ENCODE assay signal across 26 cellular contexts in genomic region chr5:1554410-1554967, GRCh38. TPM values are rescaled to one million over a fixed set of nuclear protein-coding genes. Genes with fewer than 3 reads are reported as not detected.
DNase-seq lines count a peak whose midpoint lies in the region; ATAC-seq, FAIRE-seq and TF ChIP-seq lines count a peak whose summit lies in the region.
"Had no signal": no experiment of that assay in that cellular context is flagged by ENCODE, and none has a peak within 500 bp of the region (broad histone marks: within the 10 kb centered on the region; RNA-seq: fewer than 3 reads in every experiment).

No MANE protein-coding gene starts in this region.

- TF ChIP-seq RAD21 in HepG2 (CRISPR knock-in tag; IDR thresholded peaks at IDR 0.05) = no peak

- no peak overlapping the region for H3K18ac ChIP-seq in neuronal stem cell (ENCODE audit: low read length)

- ATAC-seq in HepG2 (no peak), right lobe of liver (no peak), HG03039 (IDR thresholded peaks at IDR 0.05; ENCODE audit: unreplicated experiment) (no peak)
- ATAC-seq: left ventricle myocardium superior had no signal

- no peak overlapping the region for H2BK120ac ChIP-seq in neuronal stem cell (ENCODE audit: low read depth, low read length)

- peaks cover 67% of the 10 kb centered on the region for H3K4me1 ChIP-seq in HepG2 (ENCODE audit: insufficient read depth, low read length)
- H3K4me1 ChIP-seq in right lobe of liver = no peaks in the 10 kb centered on the region
- peaks cover 2 to 13% of the 10 kb centered on the region in 2 donors for H3K4me1 ChIP-seq in neuronal stem cell (ENCODE audit: control insufficient read depth in 2 of 2, insufficient read depth in 1 of 2, low read depth in 1 of 2, low read length in 2 of 2)
- peaks cover 9% of the 10 kb centered on the region for H3K4me1 ChIP-seq in left ventricle myocardium inferior

- no peaks in the 10 kb centered on the region for H3K9me3 Mint-ChIP-seq in brain
- H3K9me3 Mint-ChIP-seq: immature natural killer cell, neural progenitor cell had no signal

- H4K20me1 ChIP-seq in HepG2 (ENCODE audit: insufficient read depth, low read length) = no peaks in the 10 kb centered on the region

- TF ChIP-seq CTCF in HepG2 (CRISPR knock-in tag; IDR thresholded peaks at IDR 0.05) (no peak), right lobe of liver (IDR thresholded peaks at IDR 0.05) (no peak), brain (conservative IDR thresholded peaks at IDR 0.05) (no peak), left ventricle myocardium inferior (IDR thresholded peaks at IDR 0.05; ENCODE audit: borderline replicate concordance) (no peak)

- peak overlapping the region in 4 of 5 experiments; percentile 47 to 90 (median 71) for H3K27ac Mint-ChIP-seq in brain
- H3K27ac Mint-ChIP-seq: immature natural killer cell had no signal

- no peak overlapping the region for H4K91ac ChIP-seq in neuronal stem cell (ENCODE audit: low read depth, low read length, poor library complexity)

- 98% methylated on average over 7 of the region's 11 CpGs for WGBS in HepG2 (ENCODE audit: low lambda C conversion rate)
- WGBS in right lobe of liver (ENCODE audit: insufficient coverage, low coverage, low lambda C conversion rate, missing lambda C conversion rate) = 83% methylated on average over 5 of the region's 11 CpGs
- WGBS in neuronal stem cell (ENCODE audit: extremely low coverage in 2 of 2, insufficient read length in 2 of 2, insufficient replicate concordance in 1 of 2), 2 donors = no CpG with 5 or more reads among the region's 11 CpGs

- H3K14ac ChIP-seq in neuronal stem cell (ENCODE audit: low read length) = no peak overlapping the region

- POLR2A ChIA-PET in HepG2 (lab: Yijun Ruan, JAX) = interaction anchor here (1.0 to 2.7 kb wide), 8 partner anchors 11 to 1283 kb away, joined by 3 to 68 read pairs (median 8); partner anchors contain the start of genes LPCAT1 and PDCD6

- H3K4me3 ChIP-seq in HepG2 (replicated peaks in 1 of 3; ENCODE audit: insufficient read depth in 1 of 3, low read depth in 2 of 3, low read length in 3 of 3) (no peak overlapping the region), right lobe of liver (no peak overlapping the region), neuronal stem cell (ENCODE audit: low read length in 2 of 2) (no peak overlapping the region), left ventricle myocardium inferior (no peak overlapping the region)
- H3K4me3 ChIP-seq: adrenal gland, esophagus squamous epithelium, GM12878, hepatocyte, neural progenitor cell, SJCRH30, skin epidermis had no signal

- H3K79me2 ChIP-seq in HepG2 (ENCODE audit: insufficient read depth, low read length) = no peaks in the 10 kb centered on the region
- H3K79me2 ChIP-seq: hepatocyte had no signal

- CTCF ChIA-PET in HepG2 (lab: Yijun Ruan, JAX; ENCODE audit: low intra/inter-chr PET ratio, low total read pairs) = interaction anchor here (1.4 kb wide), 1 partner anchor 10 kb away, joined by 3 read pairs; no protein-coding TSS in a partner anchor

- H2BK12ac ChIP-seq in neuronal stem cell (ENCODE audit: low read length) = no peak overlapping the region

- H3K36me3 ChIP-seq in HepG2 (replicated peaks in 1 of 2; ENCODE audit: control insufficient read depth in 1 of 2, insufficient read depth in 2 of 2, low read length in 2 of 2) (no peaks in the 10 kb centered on the region), right lobe of liver (no peaks in the 10 kb centered on the region), neuronal stem cell (replicated peaks in 1 of 2; ENCODE audit: control insufficient read depth in 2 of 2, insufficient read depth in 2 of 2, low read length in 2 of 2) (no peaks in the 10 kb centered on the region), left ventricle myocardium inferior (no peaks in the 10 kb centered on the region)
- H3K36me3 ChIP-seq: adrenal gland, esophagus squamous epithelium, neural progenitor cell, SJCRH30 had no signal

- H2BK15ac ChIP-seq in neuronal stem cell (ENCODE audit: low read length) = peak overlapping the region; percentile 99

- H3K27me3 Mint-ChIP-seq in brain = peaks cover 7% of the 10 kb centered on the region

- in situ Hi-C loops in HepG2 (cut with HindIII; ENCODE audit: extremely low pct_ligation_motif_present, low pct_unique_long_range_greater_than_20kb) = no loop called here

- TF ChIP-seq EP300 in HepG2 (IDR thresholded peaks at IDR 0.05; ENCODE audit: low read depth in 2 of 2, low read length in 2 of 2) (no peak), HepG2 (CRISPR knock-in tag; IDR thresholded peaks at IDR 0.05; ENCODE audit: borderline replicate concordance) (no peak)

- no peaks in the 10 kb centered on the region for H3K36me3 Mint-ChIP-seq in brain
- H3K36me3 Mint-ChIP-seq: immature natural killer cell, neural progenitor cell had no signal

- no peak overlapping the region for H3K23ac ChIP-seq in neuronal stem cell (ENCODE audit: low read depth, low read length, poor library complexity)

- no peak overlapping the region for H3K4me2 ChIP-seq in HepG2 (ENCODE audit: low read depth, low read length)
- H3K4me2 ChIP-seq in neuronal stem cell (ENCODE audit: insufficient read depth, low read length, poor library complexity, severe bottlenecking) = no peak overlapping the region
- H3K4me2 ChIP-seq: hepatocyte, neural progenitor cell had no signal

- peaks cover 49% of the 10 kb centered on the region for H3K4me1 Mint-ChIP-seq in brain

- peaks cover 1% of the 10 kb centered on the region for H3K79me1 ChIP-seq in neuronal stem cell (ENCODE audit: low read depth, low read length)

- no TSS peak for BruUV-seq in HepG2 (replicated peaks; lab: Mats Ljungman, UMichigan)

- no peak overlapping the region for H2AK5ac ChIP-seq in neuronal stem cell (ENCODE audit: low read depth, low read length)

- H3K9me3 ChIP-seq in HepG2 (ENCODE audit: low read length) (no peaks in the 10 kb centered on the region), right lobe of liver (no peaks in the 10 kb centered on the region), neuronal stem cell (replicated peaks in 1 of 2; ENCODE audit: control insufficient read depth in 2 of 2, insufficient read depth in 1 of 2, low read depth in 1 of 2, low read length in 2 of 2) (no peaks in the 10 kb centered on the region), left ventricle myocardium inferior (replicated peaks) (no peaks in the 10 kb centered on the region)
- H3K9me3 ChIP-seq: adrenal gland, esophagus squamous epithelium, SJCRH30 had no signal

- H2BK5ac ChIP-seq in neuronal stem cell (ENCODE audit: low read length) = peak overlapping the region; percentile 10

- peak overlapping the region; percentile 60 for H3K27ac ChIP-seq in HepG2 (ENCODE audit: extremely low read length, insufficient read depth, low read length)
- no peak overlapping the region for H3K27ac ChIP-seq in right lobe of liver
- no peak overlapping the region for H3K27ac ChIP-seq in neuronal stem cell (replicated peaks; ENCODE audit: low read length)
- no peak overlapping the region for H3K27ac ChIP-seq in left ventricle myocardium inferior (replicated peaks)
- H3K27ac ChIP-seq: adrenal gland, esophagus squamous epithelium, hepatocyte, HL-60, neural progenitor cell, SJCRH30, skin epidermis had no signal

- no peak overlapping the region for H3K4ac ChIP-seq in neuronal stem cell (ENCODE audit: low read length)

- intact Hi-C loops in HepG2 (cut with micrococcal nuclease; ENCODE audit: unreplicated experiment) (no loop called here), right lobe of liver (cut with DNase I) (no loop called here), left ventricle myocardium inferior (cut with micrococcal nuclease) (no loop called here)

- no peak for TF ChIP-seq POLR2A in HepG2 (IDR thresholded peaks at IDR 0.05; ENCODE audit: insufficient read depth in 1 of 2, low read depth in 2 of 2, low read length in 2 of 2)
- no peak for TF ChIP-seq POLR2A in right lobe of liver (IDR thresholded peaks at IDR 0.05)

- DNase-seq in HepG2 (ENCODE audit: low spot score) = no peak
- no peak for DNase-seq in right lobe of liver
- no peak for DNase-seq in neuronal stem cell (ENCODE audit: low spot score)
- DNase-seq in GOT3 (lab: John Stamatoyannopoulos, UW) = no peak
- DNase-seq in NCI-H1092 (lab: John Stamatoyannopoulos, UW) = no peak
- DNase-seq in left ventricle myocardium inferior = no peak
- DNase-seq: activated CD4-positive, alpha-beta T cell treated with anti-CD3 and anti-CD28 coated beads for 1 hour; activated naive CD4-positive, alpha-beta T cell treated with Interleukin-2 at 50 U/mL for 16 hours; effector memory CD4-positive, alpha-beta T cell; esophagus squamous epithelium; immature natural killer cell; left ventricle myocardium superior; NCI-H1048; NCI-H345; NCI-H82; SJCRH30; stimulated activated CD4-positive, alpha-beta T cell treated with anti-CD3 and anti-CD28 coated beads, Interleukin-1b, Interleukin-23, amount 100 ng/mL, for 48 hours had no signal

- no peak overlapping the region for H4K8ac ChIP-seq in neuronal stem cell (ENCODE audit: low read depth, low read length)

- H3K27me3 ChIP-seq in HepG2 (ENCODE audit: control insufficient read depth in 1 of 2, insufficient read depth in 2 of 2, low read length in 2 of 2) = no peaks in the 10 kb centered on the region
- H3K27me3 ChIP-seq in right lobe of liver = no peaks in the 10 kb centered on the region
- H3K27me3 ChIP-seq in neuronal stem cell (ENCODE audit: control insufficient read depth in 3 of 3, insufficient read depth in 3 of 3, low read depth in 1 of 3, low read length in 3 of 3) = no peaks in the 10 kb centered on the region
- H3K27me3 ChIP-seq in left ventricle myocardium inferior (ENCODE audit: low read depth) = peaks cover 4% of the 10 kb centered on the region
- H3K27me3 ChIP-seq: adrenal gland, hepatocyte, neural progenitor cell, SJCRH30 had no signal

- no peak for FAIRE-seq in HepG2 (lab: Jason Lieb, UNC)
- FAIRE-seq: frontal cortex, GM12878 had no signal

- H3K4me3 Mint-ChIP-seq in brain = no peak overlapping the region
- H3K4me3 Mint-ChIP-seq: immature natural killer cell, neural progenitor cell had no signal

- no peak overlapping the region for H2AFZ ChIP-seq in HepG2 (ENCODE audit: low read length)
- H2AFZ ChIP-seq in neuronal stem cell (ENCODE audit: low read length) = no peak overlapping the region
- H2AFZ ChIP-seq: hepatocyte, neural progenitor cell had no signal

- no peak overlapping the region; the same call in 1 of the 2 replicates for H3K9ac ChIP-seq in HepG2 (ENCODE audit: insufficient read depth, low read depth, low read length)
- H3K9ac ChIP-seq in neuronal stem cell (ENCODE audit: low read depth, low read length, poor library complexity) = no peak overlapping the region
- H3K9ac ChIP-seq: neural progenitor cell had no signal

RNA-seq across cellular contexts. Expression of gene LPCAT1, which starts 30.7 kb away (rescaled TPM):
- total RNA-seq in HepG2 (2016; rRNA removed; fragmentation: Illumina TruSeq; extraction: Trizol) (16.0 and 29.8 TPM in 2 replicates), right lobe of liver (10 to 100 TPM in 3 of 6 experiments, 1 to 10 TPM in 3; 6.9 to 38.6 (median 13.1) TPM), left ventricle myocardium inferior (11.0 TPM)
- 5.1 and 9.2 TPM in 2 replicates for total RNA-seq in HepG2 (2016; cell fraction: cytosol; rRNA removed; fragmentation: Illumina TruSeq; extraction: Trizol; ENCODE audit: low read depth)
- 14.3 and 34.5 TPM in 2 replicates for total RNA-seq in HepG2 (2016; cell fraction: insoluble cytoplasmic fraction; rRNA removed; fragmentation: Illumina TruSeq; extraction: Trizol)
- 14.8 and 16.4 TPM in 2 replicates for total RNA-seq in HepG2 (2016; cell fraction: membrane; rRNA removed; fragmentation: Illumina TruSeq; extraction: Trizol)
- total RNA-seq in HepG2 (2016; cell fraction: nucleus; rRNA removed; fragmentation: Illumina TruSeq; extraction: Trizol) = 37.9 and 47.2 TPM in 2 replicates
- polyA plus RNA-seq in HepG2 (2011; rRNA removed) (90.6 and 115 TPM in 2 replicates), brain (ENCODE audit: insufficient read depth, low read depth, low replicate concordance) (81.3 TPM)
- polyA plus RNA-seq in HepG2 (2011; cell fraction: cytosol; rRNA removed) = 65.4 and 69.9 TPM in 2 replicates
- 330 and 361 TPM in 2 replicates for polyA plus RNA-seq in HepG2 (2011; cell fraction: nucleus; rRNA removed)
- polyA plus RNA-seq in HepG2 (2012) = 104 and 122 TPM in 2 replicates
- polyA plus RNA-seq in HepG2 (2016; cell fraction: cytosol; fragmentation: Illumina TruSeq; extraction: Trizol; ENCODE audit: low read depth) = 3.8 and 4.2 TPM in 2 replicates
- 18.3 and 19.5 TPM in 2 replicates for polyA plus RNA-seq in HepG2 (2016; cell fraction: insoluble cytoplasmic fraction; fragmentation: Illumina TruSeq; extraction: Trizol; ENCODE audit: low read depth)
- polyA plus RNA-seq in HepG2 (2016; cell fraction: membrane; fragmentation: Illumina TruSeq; extraction: Trizol; ENCODE audit: low read depth) = 9.2 and 10.4 TPM in 2 replicates
- 89.7 and 92.4 TPM in 2 replicates for polyA plus RNA-seq in HepG2 (2016; cell fraction: nucleus; fragmentation: Illumina TruSeq; extraction: Trizol; ENCODE audit: insufficient read depth, low read depth)
- 56.1 and 65.1 TPM in 2 replicates for polyA minus RNA-seq in HepG2 (2011; rRNA and poly(A)+ RNA removed; ENCODE audit: low replicate concordance)
- polyA minus RNA-seq in HepG2 (2011; cell fraction: cytosol; rRNA and poly(A)+ RNA removed) = 44.6 and 51.7 TPM in 2 replicates
- 90.3 and 92.4 TPM in 2 replicates for polyA minus RNA-seq in HepG2 (2011; cell fraction: nucleus; rRNA and poly(A)+ RNA removed)
- polyA plus RNA-seq in neuronal stem cell (2013, experiment 1 of 2) = 92.2 TPM
- 93.4 TPM for polyA plus RNA-seq in neuronal stem cell (2013, experiment 2 of 2)
